Comparison of ENCODE assay signal across 17 cellular contexts in the genomic region with DNA sequence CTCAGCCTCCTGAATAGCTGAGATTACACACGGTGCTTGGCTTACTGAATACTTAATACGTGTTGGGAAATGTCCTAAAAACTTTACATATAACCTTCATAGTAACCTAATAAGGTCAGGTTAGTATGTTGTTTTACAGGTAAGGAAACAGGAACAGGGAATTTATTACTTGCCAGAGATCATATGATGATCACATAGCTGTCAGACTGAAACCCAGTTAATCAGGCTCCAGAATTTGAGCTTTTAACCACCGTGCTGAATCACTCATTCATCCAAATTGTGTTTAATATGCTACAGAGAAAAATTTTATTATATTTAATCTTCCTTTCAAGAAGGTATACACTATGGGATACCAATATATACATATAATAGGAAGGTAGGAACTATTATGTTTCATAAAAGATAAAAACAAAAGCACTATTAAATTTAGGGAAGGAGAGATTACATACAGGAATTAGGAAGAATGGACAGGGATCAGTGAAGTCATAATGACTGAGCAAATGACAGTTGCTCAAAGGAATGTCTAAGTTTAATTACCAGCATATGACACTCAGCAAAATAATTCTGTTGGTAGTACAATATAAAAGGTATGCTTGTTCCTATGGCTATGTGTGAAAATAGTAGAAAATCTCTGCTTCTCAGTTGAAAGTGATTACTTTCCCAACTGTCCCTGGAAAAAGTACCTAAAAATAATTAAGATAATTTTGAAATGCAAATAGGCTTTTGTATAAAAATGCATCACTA. TPM values are rescaled to one million over a fixed set of nuclear protein-coding genes. Genes with fewer than 3 reads are reported as not detected.
DNase-seq lines count a peak whose midpoint lies in the region; ATAC-seq and TF ChIP-seq lines count a peak whose summit lies in the region.
"Had no signal": no experiment of that assay in that cellular context is flagged by ENCODE, and none has a peak within 500 bp of the region (broad histone marks: within the 10 kb centered on the region; RNA-seq: fewer than 3 reads in every experiment).

No MANE protein-coding gene starts in this region.

- no peak overlapping the region for H2AFZ ChIP-seq in HCT116 (ENCODE audit: low read depth, low read length, poor library complexity, severe bottlenecking)
- H2AFZ ChIP-seq in smooth muscle cell (ENCODE audit: low read depth): no peak overlapping the region

- CTCF ChIA-PET in HCT116 (lab: Charles Lee): no interaction called here

- RAD21 ChIA-PET in HCT116 (lab: Charles Lee; ENCODE audit: low non-redundant PET in 1 of 2, low total read pairs in 2 of 2, uncharacterized antibody in 2 of 2, unreplicated experiment in 2 of 2): no interaction called here

- POLR2A ChIA-PET in HCT116 (lab: Charles Lee): no interaction called here

- H3K27me3 ChIP-seq in HCT116 (ENCODE audit: insufficient read depth, low read length) (no peaks in the 10 kb centered on the region), SJSA1 (replicated peaks) (no peaks in the 10 kb centered on the region), smooth muscle cell (ENCODE audit: low read depth) (no peaks in the 10 kb centered on the region)
- H3K27me3 ChIP-seq: tibial nerve had no signal

- no TSS peak for BruUV-seq in HCT116 (replicated peaks; lab: Mats Ljungman, UMichigan)

- TF ChIP-seq CTCF in HCT116 (IDR thresholded peaks at IDR 0.05 in 2 of 3, conservative IDR thresholded peaks at IDR 0.05 in 1 of 3; ENCODE audit: borderline replicate concordance in 1 of 3, insufficient read depth in 1 of 3, low read depth in 2 of 3, low read length in 2 of 3) (no peak), fibroblast of mammary gland (conservative IDR thresholded peaks at IDR 0.05; ENCODE audit: control insufficient read depth, insufficient read depth, low read depth, low read length) (no peak), smooth muscle cell (IDR thresholded peaks at IDR 0.05; ENCODE audit: borderline replicate concordance, insufficient read depth, poor library complexity, severe bottlenecking) (no peak)

- DNase-seq in HCT116 (ENCODE audit: low read depth, low spot score) (no peak), SJSA1 (ENCODE audit: low read depth in 1 of 2, low spot score in 2 of 2) (peak in 1 of 2 experiments; percentile 35), fibroblast of mammary gland (ENCODE audit: low read depth) (peak; percentile 67), smooth muscle cell (lab: John Stamatoyannopoulos, UW; ENCODE audit: unreplicated experiment) (no peak), cerebellar nuclear complex (lab: John Stamatoyannopoulos, UW) (no peak), NCI-H446 (lab: John Stamatoyannopoulos, UW) (no peak)
- DNase-seq: activated CD8-positive, alpha-beta memory T cell treated with anti-CD3 and anti-CD28 coated beads, Interleukin-2, amount 10 ng/mL, durations not matched to agents 7 days and 5 days; activated naive CD4-positive, alpha-beta T cell treated with Interleukin-2 at 50 U/mL for 16 hours; CD4-positive, alpha-beta memory T cell; effector memory CD8-positive, alpha-beta T cell; NCI-H1048; nephron progenitor cell; stimulated activated CD8-positive, alpha-beta memory T cell treated with anti-CD3 and anti-CD28 coated beads, Interleukin-4, amount 100 ng/mL, for 48 hours; WERI-Rb-1 had no signal

- no peak for TF ChIP-seq RAD21 in HCT116 (IDR thresholded peaks at IDR 0.05; ENCODE audit: low read depth)

- H3K4me2 ChIP-seq in HCT116 (ENCODE audit: low read length): peak overlapping the region; percentile 15; the same call in 1 of the 2 replicates
- no peak overlapping the region for H3K4me2 ChIP-seq in smooth muscle cell

- H3K9ac ChIP-seq in HCT116 (ENCODE audit: low read length) (no peak overlapping the region), smooth muscle cell (ENCODE audit: low read depth) (peak overlapping the region; percentile 64)

- H3K36me3 ChIP-seq in HCT116 (ENCODE audit: control insufficient read depth in 1 of 2, insufficient read depth in 2 of 2, low read length in 2 of 2) (no peaks in the 10 kb centered on the region), SJSA1 (peaks cover 12% of the 10 kb centered on the region), smooth muscle cell (ENCODE audit: low read depth) (peaks cover 8% of the 10 kb centered on the region)
- H3K36me3 ChIP-seq: WERI-Rb-1 had no signal

- H3F3A ChIP-seq in smooth muscle cell (ENCODE audit: low read depth): peaks cover 5% of the 10 kb centered on the region

- 77% methylated on average over 3 of the region's 3 CpGs for WGBS in smooth muscle cell (ENCODE audit: low lambda C conversion rate)

- H3K27ac ChIP-seq in HCT116 (ENCODE audit: low read depth, low read length) (no peak overlapping the region), SJSA1 (peak overlapping the region; percentile 76), smooth muscle cell (ENCODE audit: low read depth) (peak overlapping the region; percentile 90)
- H3K27ac ChIP-seq: tibial nerve, WERI-Rb-1 had no signal

- H3K9me2 ChIP-seq in HCT116 (ENCODE audit: insufficient read depth): no peaks in the 10 kb centered on the region

- H3K79me2 ChIP-seq in HCT116 (ENCODE audit: insufficient read depth, low read length): no peaks in the 10 kb centered on the region
- no peaks in the 10 kb centered on the region for H3K79me2 ChIP-seq in smooth muscle cell (ENCODE audit: low read depth)

- H4K20me1 ChIP-seq in HCT116 (ENCODE audit: insufficient read depth): no peaks in the 10 kb centered on the region
- H4K20me1 ChIP-seq in smooth muscle cell (ENCODE audit: low read depth): no peaks in the 10 kb centered on the region

- ATAC-seq in HCT116 (no peak; the same call in 1 of the 2 replicates), GM18873 (IDR thresholded peaks at IDR 0.05; ENCODE audit: low FRiP score, unreplicated experiment) (no peak)
- ATAC-seq: activated CD8-positive, alpha-beta memory T cell treated with anti-CD3 and anti-CD28 coated beads, Interleukin-2, amount 10 ng/mL, durations not matched to agents 7 days and 5 days; effector memory CD8-positive, alpha-beta T cell; left lobe of liver had no signal

- intact Hi-C loops in HCT116 (cut with micrococcal nuclease): no loop called here

- TF ChIP-seq POLR2A in HCT116 (IDR thresholded peaks at IDR 0.05; ENCODE audit: borderline replicate concordance, extremely low read depth, insufficient read depth, insufficient read length): no peak

- H3K4me3 ChIP-seq in HCT116 (replicated peaks in 1 of 2; ENCODE audit: low read depth in 1 of 2, low read length in 2 of 2): no peak overlapping the region
- no peak overlapping the region for H3K4me3 ChIP-seq in SJSA1
- H3K4me3 ChIP-seq in fibroblast of mammary gland (ENCODE audit: control insufficient read depth, low read depth, low read length): no peak overlapping the region
- no peak overlapping the region for H3K4me3 ChIP-seq in smooth muscle cell
- H3K4me3 ChIP-seq: tibial nerve had no signal

- H3K4me1 ChIP-seq in HCT116 (ENCODE audit: control insufficient read depth in 1 of 2, insufficient read depth in 2 of 2, low read length in 2 of 2) (peaks cover 0 to 19% of the 10 kb centered on the region in 2 experiments; a peak in 2 of 4 replicates), SJSA1 (replicated peaks) (peaks cover 13% of the 10 kb centered on the region; the same call in 1 of the 2 replicates), smooth muscle cell (ENCODE audit: low read depth) (no peaks in the 10 kb centered on the region)

- H3K9me3 ChIP-seq in HCT116 (ENCODE audit: control insufficient read depth in 1 of 2, insufficient read depth in 1 of 2, low read depth in 1 of 2, low read length in 2 of 2) (no peaks in the 10 kb centered on the region), SJSA1 (replicated peaks) (no peaks in the 10 kb centered on the region), smooth muscle cell (replicated peaks; ENCODE audit: low read depth) (no peaks in the 10 kb centered on the region)
- H3K9me3 ChIP-seq: tibial nerve had no signal

TF ChIP-seq in HCT116, 20 proteins besides CTCF, POLR2A, EP300 and RAD21:
- TF ChIP-seq, protein P1, sequence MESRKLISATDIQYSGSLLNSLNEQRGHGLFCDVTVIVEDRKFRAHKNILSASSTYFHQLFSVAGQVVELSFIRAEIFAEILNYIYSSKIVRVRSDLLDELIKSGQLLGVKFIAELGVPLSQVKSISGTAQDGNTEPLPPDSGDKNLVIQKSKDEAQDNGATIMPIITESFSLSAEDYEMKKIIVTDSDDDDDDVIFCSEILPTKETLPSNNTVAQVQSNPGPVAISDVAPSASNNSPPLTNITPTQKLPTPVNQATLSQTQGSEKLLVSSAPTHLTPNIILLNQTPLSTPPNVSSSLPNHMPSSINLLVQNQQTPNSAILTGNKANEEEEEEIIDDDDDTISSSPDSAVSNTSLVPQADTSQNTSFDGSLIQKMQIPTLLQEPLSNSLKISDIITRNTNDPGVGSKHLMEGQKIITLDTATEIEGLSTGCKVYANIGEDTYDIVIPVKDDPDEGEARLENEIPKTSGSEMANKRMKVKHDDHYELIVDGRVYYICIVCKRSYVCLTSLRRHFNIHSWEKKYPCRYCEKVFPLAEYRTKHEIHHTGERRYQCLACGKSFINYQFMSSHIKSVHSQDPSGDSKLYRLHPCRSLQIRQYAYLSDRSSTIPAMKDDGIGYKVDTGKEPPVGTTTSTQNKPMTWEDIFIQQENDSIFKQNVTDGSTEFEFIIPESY (IDR thresholded peaks at IDR 0.05; ENCODE audit: extremely low read depth, insufficient replicate concordance, low read length): no peak
- peak; percentile 21; the same call in 1 of the 2 replicates for TF ChIP-seq FOSL1 (IDR thresholded peaks at IDR 0.05; ENCODE audit: low read depth)
- TF ChIP-seq EZH2 (IDR thresholded peaks at IDR 0.05): no peak
- TF ChIP-seq, protein P2, sequence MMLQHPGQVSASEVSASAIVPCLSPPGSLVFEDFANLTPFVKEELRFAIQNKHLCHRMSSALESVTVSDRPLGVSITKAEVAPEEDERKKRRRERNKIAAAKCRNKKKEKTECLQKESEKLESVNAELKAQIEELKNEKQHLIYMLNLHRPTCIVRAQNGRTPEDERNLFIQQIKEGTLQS (IDR thresholded peaks at IDR 0.05): no peak
- TF ChIP-seq TCF7L2 (IDR thresholded peaks at IDR 0.05; ENCODE audit: borderline replicate concordance, extremely low read depth, insufficient read depth, insufficient read length): no peak
- TF ChIP-seq CBX3 (IDR thresholded peaks at IDR 0.05; ENCODE audit: low read depth): no peak

RNA-seq across cellular contexts. Expression of a gene that starts 59.3 kb away (rescaled TPM):
- total RNA-seq in HCT116 (2021; ENCODE audit: unreplicated experiment) (20.9 TPM), smooth muscle cell (49.8 and 72.2 TPM in 2 replicates)
- polyA plus RNA-seq in HCT116 (2012): 6.5 and 7.0 TPM in 2 replicates
- 23.4 and 24.5 TPM in 2 replicates for total RNA-seq in SJSA1 (2014; rRNA removed; shearing (Covaris generic))
- polyA plus RNA-seq in smooth muscle cell: 25.4 and 28.5 TPM in 2 replicates
